19 cellular contexts compared by ENCODE assay signal in the genomic region with DNA sequence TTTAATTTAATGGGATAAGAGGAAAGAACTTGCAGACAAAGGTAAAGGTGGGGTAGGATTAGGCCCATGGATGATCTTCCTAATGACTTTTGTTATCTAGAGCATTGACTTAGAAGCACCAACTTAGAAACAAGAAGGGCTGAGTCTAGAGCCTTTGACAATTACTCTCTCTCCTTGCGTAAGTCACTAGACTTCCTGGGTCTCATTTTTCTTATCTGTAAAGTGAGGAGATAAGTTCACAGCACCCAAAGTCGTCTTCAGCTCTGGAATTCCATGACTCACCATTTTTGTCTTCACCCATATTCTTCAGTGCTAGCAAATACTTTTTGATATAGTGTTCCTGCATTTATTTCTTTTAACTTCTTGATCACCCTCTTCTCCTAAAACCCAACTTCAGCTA.
DNase-seq lines count a peak whose midpoint lies in the region; ATAC-seq and TF ChIP-seq lines count a peak whose summit lies in the region.
"Had no signal": no experiment of that assay in that cellular context is flagged by ENCODE, and none has a peak within 500 bp of the region (broad histone marks: within the 10 kb centered on the region; RNA-seq: fewer than 3 reads in every experiment).

No MANE protein-coding gene starts in this region.

- H3K79me1 ChIP-seq in neuronal stem cell (ENCODE audit: low read depth, low read length), result no peaks in the 10 kb centered on the region

- H3K36me3 ChIP-seq in hepatocyte (replicated peaks; ENCODE audit: insufficient read depth, low read depth), result no peaks in the 10 kb centered on the region
- H3K36me3 ChIP-seq in neuronal stem cell (replicated peaks in 1 of 2; ENCODE audit: control insufficient read depth in 2 of 2, insufficient read depth in 2 of 2, low read length in 2 of 2), result no peaks in the 10 kb centered on the region
- H3K36me3 ChIP-seq: esophagus squamous epithelium had no signal

- H3K27me3 ChIP-seq in hepatocyte (no peaks in the 10 kb centered on the region), neuronal stem cell (ENCODE audit: control insufficient read depth in 3 of 3, insufficient read depth in 3 of 3, low read depth in 1 of 3, low read length in 3 of 3) (no peaks in the 10 kb centered on the region)
- H3K27me3 ChIP-seq: esophagus squamous epithelium had no signal

- DNase-seq in A172 (ENCODE audit: low spot score) (peak; percentile 67), HT-29 (ENCODE audit: low spot score) (peak; percentile 40), amniotic epithelial cell (ENCODE audit: low read depth) (peak; percentile 90), hepatocyte (ENCODE audit: low spot score) (no peak), AG08396 (ENCODE audit: low spot score) (no peak), neuronal stem cell (ENCODE audit: low spot score) (no peak)
- DNase-seq in central memory CD4-positive, alpha-beta T cell, result no peak
- DNase-seq: activated CD4-positive, alpha-beta T cell treated with anti-CD3 and anti-CD28 coated beads, Interleukin-2, amount 50 U/mL, for 48 hours; activated T-cell treated with anti-CD3 and anti-CD28 coated beads, Interleukin-2, amount 50 U/mL, for 1 hour; CD8-positive, alpha-beta memory T cell; esophagus squamous epithelium; left colon; MM.1S; NCI-H2081 treated with DMSO at 0.1 percent for 48 hours; NCI-H524; stimulated activated CD4-positive, alpha-beta T cell treated with anti-CD3 and anti-CD28 coated beads, Interleukin-4, amount 100 ng/mL, for 1 hour had no signal

- peaks cover 31% of the 10 kb centered on the region for H3K4me1 ChIP-seq in hepatocyte (ENCODE audit: insufficient read depth)
- H3K4me1 ChIP-seq in neuronal stem cell (ENCODE audit: control insufficient read depth in 2 of 2, insufficient read depth in 1 of 2, low read depth in 1 of 2, low read length in 2 of 2), result peaks cover 3 to 9% of the 10 kb centered on the region in 2 donors

- H2AFZ ChIP-seq in hepatocyte, result no peak overlapping the region
- H2AFZ ChIP-seq in neuronal stem cell (ENCODE audit: low read length), result no peak overlapping the region

- H3K4me2 ChIP-seq in hepatocyte (no peak overlapping the region), neuronal stem cell (ENCODE audit: insufficient read depth, low read length, poor library complexity, severe bottlenecking) (no peak overlapping the region)

- H3K27ac ChIP-seq in hepatocyte (peak overlapping the region; percentile 50), neuronal stem cell (replicated peaks; ENCODE audit: low read length) (no peak overlapping the region)
- H3K27ac ChIP-seq: SK-N-MC had no signal

- no peaks in the 10 kb centered on the region for H3K79me2 ChIP-seq in hepatocyte

- H3K18ac ChIP-seq in neuronal stem cell (ENCODE audit: low read length), result no peak overlapping the region

- no peak overlapping the region for H2BK5ac ChIP-seq in neuronal stem cell (ENCODE audit: low read length)

- H2AK5ac ChIP-seq in neuronal stem cell (ENCODE audit: low read depth, low read length), result no peak overlapping the region

- H4K8ac ChIP-seq in neuronal stem cell (ENCODE audit: low read depth, low read length), result no peak overlapping the region

- no peak overlapping the region for H4K91ac ChIP-seq in neuronal stem cell (ENCODE audit: low read depth, low read length, poor library complexity)

- H3K9me3 ChIP-seq in hepatocyte (ENCODE audit: low read depth) (no peaks in the 10 kb centered on the region), neuronal stem cell (replicated peaks in 1 of 2; ENCODE audit: control insufficient read depth in 2 of 2, insufficient read depth in 1 of 2, low read depth in 1 of 2, low read length in 2 of 2) (no peaks in the 10 kb centered on the region)
- H3K9me3 ChIP-seq: esophagus squamous epithelium had no signal

- H4K20me1 ChIP-seq in hepatocyte (ENCODE audit: insufficient read depth, poor library complexity, severe bottlenecking), result no peaks in the 10 kb centered on the region

- WGBS in hepatocyte (ENCODE audit: low lambda C conversion rate, missing lambda C conversion rate), result 50% methylated on average over 2 of the region's 2 CpGs
- WGBS in neuronal stem cell (ENCODE audit: extremely low coverage in 2 of 2, insufficient read length in 2 of 2, insufficient replicate concordance in 1 of 2), 2 donors, result no CpG with 5 or more reads among the region's 2 CpGs

- no peak for TF ChIP-seq CTCF in hepatocyte (IDR thresholded peaks at IDR 0.05; ENCODE audit: poor library complexity)

- H3K9me2 ChIP-seq in hepatocyte (replicated peaks; ENCODE audit: insufficient read depth), result no peaks in the 10 kb centered on the region

- H2BK12ac ChIP-seq in neuronal stem cell (ENCODE audit: low read length), result no peak overlapping the region

- no peak overlapping the region for H3K23ac ChIP-seq in neuronal stem cell (ENCODE audit: low read depth, low read length, poor library complexity)

- H2BK15ac ChIP-seq in neuronal stem cell (ENCODE audit: low read length), result no peak overlapping the region

- H3K14ac ChIP-seq in neuronal stem cell (ENCODE audit: low read length), result no peak overlapping the region

- no peak overlapping the region for H3K4ac ChIP-seq in neuronal stem cell (ENCODE audit: low read length)

- H2BK120ac ChIP-seq in neuronal stem cell (ENCODE audit: low read depth, low read length), result no peak overlapping the region

- ATAC-seq in GM18511 (IDR thresholded peaks at IDR 0.05; ENCODE audit: unreplicated experiment), result no peak
- ATAC-seq: sciatic nerve had no signal

- no peak overlapping the region for H3K9ac ChIP-seq in neuronal stem cell (ENCODE audit: low read depth, low read length, poor library complexity)

- H3K4me3 ChIP-seq in hepatocyte, result no peak overlapping the region
- H3K4me3 ChIP-seq in neuronal stem cell (ENCODE audit: low read length in 2 of 2), result no peak overlapping the region
- H3K4me3 ChIP-seq: esophagus squamous epithelium, SK-N-MC had no signal

Comparison
In these comparisons a context has a peak if more than half of its experiments do, and no peak if none do; other contexts are left out.
1. DNase-seq: peak in A172 (single experiment), HT-29 (single experiment) and amniotic epithelial cell (single experiment); none in hepatocyte (single experiment), central memory CD4-positive, alpha-beta T cell (single experiment), AG08396 (single experiment) and neuronal stem cell (single experiment).